ENCODE assay signal across 11 cellular contexts in the genomic region with DNA sequence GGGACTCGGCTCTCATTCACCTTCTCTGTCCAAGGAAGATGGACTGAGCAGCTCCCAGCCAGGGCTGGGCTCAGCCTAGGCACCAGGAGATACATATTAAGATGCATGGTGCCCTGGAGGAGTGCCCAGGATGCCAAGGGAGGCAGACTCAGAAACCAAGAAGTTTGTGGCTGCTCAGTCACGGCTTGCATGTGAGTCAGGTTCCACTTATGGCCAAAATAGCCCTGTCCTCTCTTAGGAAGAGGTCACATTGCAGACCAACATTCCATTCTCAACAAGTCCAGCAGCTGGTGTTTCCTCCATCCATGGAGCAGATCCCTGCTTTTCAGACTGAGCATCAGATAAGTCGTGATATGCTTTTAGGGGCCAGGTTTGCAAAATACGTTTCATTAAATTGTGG. TPM values are rescaled to one million over a fixed set of nuclear protein-coding genes. Genes with fewer than 3 reads are reported as not detected.
DNase-seq lines count a peak whose midpoint lies in the region; ATAC-seq and TF ChIP-seq lines count a peak whose summit lies in the region.
"Had no signal": no experiment of that assay in that cellular context is flagged by ENCODE, and none has a peak within 500 bp of the region (broad histone marks: within the 10 kb centered on the region; RNA-seq: fewer than 3 reads in every experiment).

No MANE protein-coding gene starts in this region.

- no peak for ATAC-seq in left lobe of liver
- ATAC-seq: HepG2 had no signal

- H3K27me3 Mint-ChIP-seq in CD14-positive monocyte (ENCODE audit: low read depth in 3 of 3), result peaks cover 0 to 3% (median 1%) of the 10 kb centered on the region in 3 donors

- no peak for TF ChIP-seq CTCF in CD14-positive monocyte (IDR thresholded peaks at IDR 0.05)

- peaks cover 40% of the 10 kb centered on the region for H3K4me1 Mint-ChIP-seq in CD14-positive monocyte

- H3K36me3 Mint-ChIP-seq in CD14-positive monocyte, result peaks cover 0 to 5% of the 10 kb centered on the region in 2 donors

- peak overlapping the region in 6 of 7 donors; percentile 23 to 85 (median 48) for H3K27ac Mint-ChIP-seq in CD14-positive monocyte
- H3K27ac Mint-ChIP-seq: activated naive CD8-positive, alpha-beta T cell treated with anti-CD3 and anti-CD28 coated beads, Interleukin-2, amount 10 ng/mL, durations not matched to agents 7 days and 5 days had no signal

- peaks cover 0 to 3% (median 0%) of the 10 kb centered on the region in 7 donors for H3K9me3 Mint-ChIP-seq in CD14-positive monocyte
- H3K9me3 Mint-ChIP-seq: activated naive CD8-positive, alpha-beta T cell treated with anti-CD3 and anti-CD28 coated beads, Interleukin-2, amount 10 ng/mL, durations not matched to agents 7 days and 5 days had no signal

- intact Hi-C loops in CD14-positive monocyte (cut with micrococcal nuclease), result loop anchor here in 1 of 2 donors (5.0 kb wide), 1 partner anchor 67 kb away; no protein-coding TSS in a partner anchor

- no peak overlapping the region for H3K4me3 Mint-ChIP-seq in CD14-positive monocyte
- H3K4me3 Mint-ChIP-seq: activated naive CD8-positive, alpha-beta T cell treated with anti-CD3 and anti-CD28 coated beads, Interleukin-2, amount 10 ng/mL, durations not matched to agents 7 days and 5 days had no signal

- peak; percentile 68 for DNase-seq in CD14-positive monocyte (ENCODE audit: low spot score)
- peak; percentile 22 for DNase-seq in MV-4-11 (lab: John Stamatoyannopoulos, UW)
- DNase-seq in dermis blood vessel endothelial cell, result peak; percentile 50
- peak; percentile 99 for DNase-seq in myocyte (ENCODE audit: low read depth)
- no peak for DNase-seq in NCI-H1694 (lab: John Stamatoyannopoulos, UW)
- DNase-seq in COLO829 (ENCODE audit: low spot score), result no peak
- DNase-seq in left lobe of liver (ENCODE audit: low spot score), result no peak
- DNase-seq in NCI-H1105 (lab: John Stamatoyannopoulos, UW), result no peak
- DNase-seq: activated naive CD8-positive, alpha-beta T cell treated with anti-CD3 and anti-CD28 coated beads, Interleukin-2, amount 10 ng/mL, durations not matched to agents 7 days and 5 days; posterior cingulate gyrus had no signal

RNA-seq across cellular contexts. Expression of gene CDCP1, which starts 21.8 kb away (rescaled TPM):
- polyA plus RNA-seq in CD14-positive monocyte, result 1 to 10 TPM in 1 of 2 donors, under 1 TPM in 1; 0.42 to 1.3 TPM
- 0.09 and 0.17 TPM in 2 replicates for total RNA-seq in dermis blood vessel endothelial cell
- total RNA-seq in myocyte, result 2.5 and 2.7 TPM in 2 replicates
- 0.34 TPM for polyA plus RNA-seq in myocyte (2012)
- 0.53 TPM for total RNA-seq in left lobe of liver

Comparison
In these comparisons a context has a peak if more than half of its experiments do, and no peak if none do; other contexts are left out.
1. DNase-seq: peak in CD14-positive monocyte (single experiment), MV-4-11 (single experiment), dermis blood vessel endothelial cell (single experiment) and myocyte (single experiment); none in NCI-H1694 (single experiment), COLO829 (single experiment), left lobe of liver (single experiment) and NCI-H1105 (single experiment).